In genomic region chr4:144399927-144400326, GRCh38 we compare ENCODE assay signal across 8 cellular contexts.
DNase-seq lines count a peak whose midpoint lies in the region; ATAC-seq and TF ChIP-seq lines count a peak whose summit lies in the region.

No MANE protein-coding gene starts in this region.

- DNase-seq in COLO668 (lab: John Stamatoyannopoulos, UW; ENCODE audit: unreplicated experiment) (peak; percentile 20), Kasumi-1 (lab: John Stamatoyannopoulos, UW) (peak; percentile 9 to 13), epithelial cell of proximal tubule (ENCODE audit: low read depth) (peak; percentile 82), Right ventricle myocardium inferior (ENCODE audit: missing footprints) (no peak), NCI-H526 treated with DMSO at 0.1 percent for 48 hours (lab: John Stamatoyannopoulos, UW) (no peak), natural killer cell (no peak)
- DNase-seq in CD8-positive, alpha-beta T cell, result no peak

- no peak overlapping the region for H3K27ac ChIP-seq in CD8-positive, alpha-beta T cell (ENCODE audit: low read depth, low read length)

- TF ChIP-seq CTCF in epithelial cell of proximal tubule (conservative IDR thresholded peaks at IDR 0.05; ENCODE audit: low read depth, low read length) (no peak), natural killer cell (IDR thresholded peaks at IDR 0.05) (no peak)
- no peak for TF ChIP-seq CTCF in CD8-positive, alpha-beta T cell (IDR thresholded peaks at IDR 0.05)

- no peaks in the 10 kb centered on the region for H3K36me3 ChIP-seq in CD8-positive, alpha-beta T cell (ENCODE audit: insufficient read depth, low read length)

- peak; percentile 70 for ATAC-seq in GM21825 (IDR thresholded peaks at IDR 0.05; ENCODE audit: unreplicated experiment)
- ATAC-seq in Right ventricle myocardium inferior, result no peak
- ATAC-seq in CD8-positive, alpha-beta T cell, result no peak
- ATAC-seq in natural killer cell, result no peak

- H3K4me3 Mint-ChIP-seq in CD8-positive, alpha-beta T cell, result no peak overlapping the region
- no peak overlapping the region for H3K4me3 Mint-ChIP-seq in natural killer cell

- H3K36me3 Mint-ChIP-seq in CD8-positive, alpha-beta T cell, result no peaks in the 10 kb centered on the region
- H3K36me3 Mint-ChIP-seq in natural killer cell, result no peaks in the 10 kb centered on the region

- CTCF ChIA-PET in CD8-positive, alpha-beta T cell (lab: Charles Lee), result no interaction called here

- POLR2A ChIA-PET in CD8-positive, alpha-beta T cell (lab: Charles Lee), result no interaction called here

- no peaks in the 10 kb centered on the region for H3K9me3 ChIP-seq in CD8-positive, alpha-beta T cell (ENCODE audit: low read length)

- intact Hi-C loops in Right ventricle myocardium inferior (cut with DNase I), result no loop called here
- intact Hi-C loops in CD8-positive, alpha-beta T cell (cut with DNase I, micrococcal nuclease), result no loop called here
- intact Hi-C loops in natural killer cell (cut with micrococcal nuclease), result no loop called here

- no peak overlapping the region for H3K4me3 ChIP-seq in epithelial cell of proximal tubule (ENCODE audit: low read depth, low read length)
- H3K4me3 ChIP-seq in CD8-positive, alpha-beta T cell (ENCODE audit: low read depth, low read length), result no peak overlapping the region

- H3K27me3 ChIP-seq in CD8-positive, alpha-beta T cell (ENCODE audit: insufficient read depth, low read length), result no peaks in the 10 kb centered on the region

- peaks cover 3% of the 10 kb centered on the region for H3K9me3 Mint-ChIP-seq in CD8-positive, alpha-beta T cell
- H3K9me3 Mint-ChIP-seq in natural killer cell, result peaks cover 3 to 5% of the 10 kb centered on the region in 2 donors

- no peaks in the 10 kb centered on the region for H3K4me1 ChIP-seq in CD8-positive, alpha-beta T cell (ENCODE audit: insufficient read depth, low read length)

- no peaks in the 10 kb centered on the region for H3K4me1 Mint-ChIP-seq in CD8-positive, alpha-beta T cell (ENCODE audit: low read depth)
- no peaks in the 10 kb centered on the region for H3K4me1 Mint-ChIP-seq in natural killer cell

- no peak overlapping the region for H3K27ac Mint-ChIP-seq in CD8-positive, alpha-beta T cell
- H3K27ac Mint-ChIP-seq in natural killer cell, result no peak overlapping the region

- no peaks in the 10 kb centered on the region for H3K27me3 Mint-ChIP-seq in CD8-positive, alpha-beta T cell (ENCODE audit: low read depth)
- no peaks in the 10 kb centered on the region for H3K27me3 Mint-ChIP-seq in natural killer cell (ENCODE audit: low read depth in 2 of 2)

Comparison
In these comparisons a context has a peak if more than half of its experiments do, and no peak if none do; other contexts are left out.
1. DNase-seq: peak in COLO668 (single experiment), Kasumi-1 (2 of 2) and epithelial cell of proximal tubule (single experiment); none in Right ventricle myocardium inferior (single experiment), NCI-H526 treated with DMSO at 0.1 percent for 48 hours (single experiment), CD8-positive, alpha-beta T cell (0 of 7) and natural killer cell (single experiment).